ENCODE assay signal across 1 cellular context in genomic region chr18:37572736-37573135, GRCh38.
TF ChIP-seq lines count a peak whose summit lies in the region.

No MANE protein-coding gene starts in this region.

TF ChIP-seq in H1, 55 proteins besides CTCF, POLR2A, EP300 and RAD21:
- TF ChIP-seq CHD7 (IDR thresholded peaks at IDR 0.05; ENCODE audit: insufficient replicate concordance, low read length) (no peak), TCF12 (IDR thresholded peaks at IDR 0.05; ENCODE audit: low read depth, low read length) (no peak), BACH1 (IDR thresholded peaks at IDR 0.05; ENCODE audit: low read length) (no peak), KDM4A (IDR thresholded peaks at IDR 0.05; ENCODE audit: low read depth, low read length, severe bottlenecking) (no peak), RFX5 (IDR thresholded peaks at IDR 0.05; ENCODE audit: borderline replicate concordance, low read depth, low read length) (no peak), NANOG (IDR thresholded peaks at IDR 0.05; ENCODE audit: insufficient read depth, low read depth, low read length, poor library complexity, severe bottlenecking) (no peak)
